In the genomic region with DNA sequence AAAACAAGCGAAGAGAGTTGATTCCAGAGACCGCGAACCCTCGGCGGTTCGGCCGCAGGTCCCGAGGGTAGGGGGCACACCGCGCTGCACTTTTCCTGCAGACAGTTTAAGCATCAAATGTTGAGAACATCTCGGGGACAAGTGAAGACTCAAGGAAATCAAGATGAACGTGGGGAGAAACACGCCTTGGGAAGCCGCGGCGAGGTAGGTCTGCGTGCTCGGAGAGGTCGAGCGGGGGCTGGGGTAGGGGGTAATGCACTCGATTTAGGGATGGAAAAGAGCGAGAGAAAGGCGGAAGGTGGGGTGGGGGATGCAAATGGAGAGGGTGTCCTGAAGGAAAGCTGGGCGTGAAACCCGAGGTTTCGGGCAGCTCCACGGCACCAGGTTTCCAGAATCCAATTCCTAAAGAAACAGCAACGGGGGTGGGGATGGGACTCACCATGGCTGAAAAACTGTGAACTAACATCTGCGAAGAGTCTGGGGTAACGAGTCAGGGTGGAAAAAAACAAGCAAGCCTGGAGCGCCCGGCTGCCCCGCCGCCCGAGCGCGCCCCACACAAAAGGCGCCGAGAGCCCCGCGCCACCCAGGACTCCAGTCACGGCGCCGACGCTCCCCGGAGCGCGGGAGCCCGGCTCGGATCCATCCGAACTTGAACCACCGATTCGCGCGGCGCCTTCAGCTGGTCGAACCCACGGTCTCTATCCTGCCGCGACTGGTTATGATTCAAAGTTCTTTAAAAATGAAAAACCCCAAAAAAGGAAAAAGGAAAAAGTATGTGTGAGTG, we compare ENCODE assay signal across 9 cellular contexts. TPM values are rescaled to one million over a fixed set of nuclear protein-coding genes. Genes with fewer than 3 reads are reported as not detected.
A peak's percentile ranks its signal among the peaks of the same experiment; 100 is the strongest.
DNase-seq lines count a peak whose midpoint lies in the region; ATAC-seq, FAIRE-seq and TF ChIP-seq lines count a peak whose summit lies in the region.
"Had no signal": no experiment of that assay in that cellular context is flagged by ENCODE, and none has a peak within 500 bp of the region (broad histone marks: within the 10 kb centered on the region; RNA-seq: fewer than 3 reads in every experiment).

No MANE protein-coding gene starts in this region.

- POLR2A ChIA-PET in A549 (lab: Yijun Ruan, JAX): interaction anchor here (1.0 kb wide), 1 partner anchor 30 kb away, joined by 3 read pairs; no protein-coding TSS in a partner anchor

- TF ChIP-seq EP300 in A549 (IDR thresholded peaks at IDR 0.05) (no peak), tibial nerve (IDR thresholded peaks at IDR 0.05) (no peak)

- DNase-seq in A549 (ENCODE audit: low read depth in 1 of 2, low spot score in 1 of 2) (no peak), HFF-Myc (ENCODE audit: extremely low read depth, low read depth) (no peak), adrenal gland (no peak), tibial nerve (ENCODE audit: low spot score in 2 of 2) (no peak), Kasumi-1 (lab: John Stamatoyannopoulos, UW) (no peak)
- no peak for DNase-seq in activated CD4-positive, CD25-positive, alpha-beta regulatory T cell (lab: John Stamatoyannopoulos, UW)

- no peaks in the 10 kb centered on the region for H3K36me3 ChIP-seq in adrenal gland (replicated peaks in 1 of 2)
- H3K36me3 ChIP-seq in liver (ENCODE audit: control insufficient read depth in 4 of 4, insufficient read depth in 3 of 4, low read depth in 1 of 4, low read length in 3 of 4): no peaks in the 10 kb centered on the region
- no peaks in the 10 kb centered on the region for H3K36me3 ChIP-seq in tibial nerve

- peaks cover 68% of the 10 kb centered on the region for H3K27me3 ChIP-seq in adrenal gland
- peaks cover 7 to 34% (median 21%) of the 10 kb centered on the region in 4 donors for H3K27me3 ChIP-seq in liver (ENCODE audit: control insufficient read depth in 4 of 4, insufficient read depth in 4 of 4, low read length in 3 of 4)
- H3K27me3 ChIP-seq in tibial nerve: peaks cover 2 to 90% of the 10 kb centered on the region in 2 donors

- ATAC-seq in A549 (no peak), HG03520 (IDR thresholded peaks at IDR 0.05; ENCODE audit: unreplicated experiment) (no peak)

- H3K27ac ChIP-seq in A549 (peak overlapping the region; percentile 96 to 98), adrenal gland (peak overlapping the region in 1 of 5 donors; percentile 31), liver (ENCODE audit: low read depth in 1 of 2, low read length in 2 of 2) (no peak overlapping the region), tibial nerve (peak overlapping the region in 2 of 4 donors; percentile 74 to 85)

- TF ChIP-seq POLR2A in A549 (IDR thresholded peaks at IDR 0.05; ENCODE audit: low read length) (no peak), adrenal gland (IDR thresholded peaks at IDR 0.05) (no peak), tibial nerve (IDR thresholded peaks at IDR 0.05) (no peak)

- no peak for TF ChIP-seq RAD21 in A549 (conservative IDR thresholded peaks at IDR 0.05 in 1 of 2, IDR thresholded peaks at IDR 0.05 in 1 of 2)
- TF ChIP-seq RAD21 in liver (IDR thresholded peaks at IDR 0.05): no peak

- CTCF ChIA-PET in A549 (lab: Yijun Ruan, JAX): interaction anchor here (1.2 kb wide), 1 partner anchor 9 kb away, joined by 4 read pairs; no protein-coding TSS in a partner anchor

- H3K9ac ChIP-seq in liver (ENCODE audit: low read depth in 1 of 2, low read length in 2 of 2): no peak overlapping the region

- H3K4me3 ChIP-seq in A549 (peak overlapping the region; percentile 52), HFF-Myc (replicated peaks; ENCODE audit: low read depth, low read length) (peak overlapping the region; percentile 83), adrenal gland (peak overlapping the region in 3 of 4 donors; percentile 50 to 87 (median 62)), liver (ENCODE audit: low read depth in 1 of 3, low read length in 3 of 3) (peak overlapping the region; percentile 35 to 63 (median 60)), tibial nerve (peak overlapping the region; percentile 35 to 92 (median 64))

- intact Hi-C loops in adrenal gland (cut with DNase I): loop anchor here in 1 of 2 donors (10.0 kb wide), 1 partner anchor 377 kb away; no protein-coding TSS in a partner anchor

- 2% methylated on average over 49 of the region's 60 CpGs for WGBS in A549 (ENCODE audit: missing lambda C conversion rate)
- WGBS in adrenal gland, 4 donors: 4 to 7% (median 4%) methylated on average over 45 to 60 of the region's 60 CpGs
- 5% methylated on average over 60 of the region's 60 CpGs for WGBS in liver
- 3% methylated on average over 60 of the region's 60 CpGs for WGBS in tibial nerve, 2 donors

- FAIRE-seq in A549 (lab: Jason Lieb, UNC): no peak
- FAIRE-seq: endometrium had no signal

- H3K4me1 ChIP-seq in A549 (peaks cover 17% of the 10 kb centered on the region; the same call in 2 of the 3 replicates), adrenal gland (replicated peaks in 1 of 2) (peaks cover 19 to 25% of the 10 kb centered on the region in 2 donors), liver (ENCODE audit: control insufficient read depth in 4 of 4, insufficient read depth in 4 of 4, low read length in 3 of 4) (peaks cover 19 to 46% (median 28%) of the 10 kb centered on the region in 4 donors), tibial nerve (peaks cover 0 to 50% (median 28%) of the 10 kb centered on the region in 4 donors)

- TF ChIP-seq CTCF in A549 (IDR thresholded peaks at IDR 0.05) (no peak), HFF-Myc (IDR thresholded peaks at IDR 0.05; ENCODE audit: low read depth, low read length, missing control alignments) (no peak), adrenal gland (IDR thresholded peaks at IDR 0.05) (no peak), liver (IDR thresholded peaks at IDR 0.05; ENCODE audit: low read depth, low read length, missing input control) (no peak), tibial nerve (IDR thresholded peaks at IDR 0.05) (no peak)

- peak overlapping the region; percentile 88 for H3K4me2 ChIP-seq in A549

- no peaks in the 10 kb centered on the region for H3K9me3 ChIP-seq in A549
- no peaks in the 10 kb centered on the region for H3K9me3 ChIP-seq in adrenal gland (replicated peaks in 1 of 3)
- H3K9me3 ChIP-seq in liver (ENCODE audit: control insufficient read depth in 4 of 4, low read length in 3 of 4): peaks cover 0 to 13% (median 2%) of the 10 kb centered on the region in 4 donors
- H3K9me3 ChIP-seq in tibial nerve: no peaks in the 10 kb centered on the region

TF ChIP-seq in A549, 52 proteins besides CTCF, POLR2A, EP300 and RAD21 (continues in another document):
- TF ChIP-seq NFE2L2 (conservative IDR thresholded peaks at IDR 0.05; ENCODE audit: low read length) (no peak), HES2 (IDR thresholded peaks at IDR 0.05) (no peak), SREBF2 (IDR thresholded peaks at IDR 0.05) (no peak), POLR2AphosphoS2 (conservative IDR thresholded peaks at IDR 0.05; ENCODE audit: low read length) (no peak), RARB (CRISPR knock-in tag; IDR thresholded peaks at IDR 0.05) (no peak), MAFK (IDR thresholded peaks at IDR 0.05; ENCODE audit: partially characterized antibody) (no peak), KDM5A (IDR thresholded peaks at IDR 0.05) (no peak), NR3C1 (IDR thresholded peaks at IDR 0.05) (no peak)

TF ChIP-seq in liver, 16 proteins besides CTCF, POLR2A, EP300 and RAD21:
- TF ChIP-seq, protein P1, sequence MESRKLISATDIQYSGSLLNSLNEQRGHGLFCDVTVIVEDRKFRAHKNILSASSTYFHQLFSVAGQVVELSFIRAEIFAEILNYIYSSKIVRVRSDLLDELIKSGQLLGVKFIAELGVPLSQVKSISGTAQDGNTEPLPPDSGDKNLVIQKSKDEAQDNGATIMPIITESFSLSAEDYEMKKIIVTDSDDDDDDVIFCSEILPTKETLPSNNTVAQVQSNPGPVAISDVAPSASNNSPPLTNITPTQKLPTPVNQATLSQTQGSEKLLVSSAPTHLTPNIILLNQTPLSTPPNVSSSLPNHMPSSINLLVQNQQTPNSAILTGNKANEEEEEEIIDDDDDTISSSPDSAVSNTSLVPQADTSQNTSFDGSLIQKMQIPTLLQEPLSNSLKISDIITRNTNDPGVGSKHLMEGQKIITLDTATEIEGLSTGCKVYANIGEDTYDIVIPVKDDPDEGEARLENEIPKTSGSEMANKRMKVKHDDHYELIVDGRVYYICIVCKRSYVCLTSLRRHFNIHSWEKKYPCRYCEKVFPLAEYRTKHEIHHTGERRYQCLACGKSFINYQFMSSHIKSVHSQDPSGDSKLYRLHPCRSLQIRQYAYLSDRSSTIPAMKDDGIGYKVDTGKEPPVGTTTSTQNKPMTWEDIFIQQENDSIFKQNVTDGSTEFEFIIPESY (IDR thresholded peaks at IDR 0.05): no peak
- TF ChIP-seq FOXA2 (IDR thresholded peaks at IDR 0.05) (no peak), MAX (IDR thresholded peaks at IDR 0.05) (no peak), TAF1 (conservative IDR thresholded peaks at IDR 0.05) (no peak), GABPA (IDR thresholded peaks at IDR 0.05 in 1 of 2, conservative IDR thresholded peaks at IDR 0.05 in 1 of 2) (no peak), HNF4G (IDR thresholded peaks at IDR 0.05) (no peak), EGR1 (IDR thresholded peaks at IDR 0.05; ENCODE audit: low read depth in 2 of 2) (no peak), JUND (IDR thresholded peaks at IDR 0.05) (no peak), SP1 (IDR thresholded peaks at IDR 0.05) (no peak), NR2F2 (IDR thresholded peaks at IDR 0.05) (no peak), YY1 (IDR thresholded peaks at IDR 0.05) (no peak), RXRA (IDR thresholded peaks at IDR 0.05) (no peak)
TF ChIP-seq in liver: peak in this region for 0.

RNA-seq across cellular contexts. Expression of gene TFAP2A, which starts 3.6 kb away (rescaled TPM):
- polyA plus RNA-seq in A549 (2011; rRNA removed) (10.8 and 13.1 TPM in 2 replicates), A549 (2017; fragmentation: RNase III; extraction: RNeasy Plus Mini Kit Qiagen cat#74134 plus additional on column Dnase treatment) (26.0 to 31.4 TPM (median 26.9 TPM) in 3 replicates), adrenal gland (under 1 TPM; 0.18 to 0.72 (median 0.30) TPM), liver (under 1 TPM in 1 of 2 donors, not detected in 1; 0.03 TPM)
- polyA plus RNA-seq in A549 (2012; cell fraction: cytosol; rRNA removed): 17.4 and 22.2 TPM in 2 replicates
- polyA plus RNA-seq in A549 (2012; cell fraction: nucleus; rRNA removed): 21.1 and 32.8 TPM in 2 replicates
- polyA minus RNA-seq in A549 (2011; rRNA and poly(A)+ RNA removed): 8.5 and 10.3 TPM in 2 replicates
- total RNA-seq in adrenal gland (under 1 TPM in 6 of 8 donors, not detected in 2; 0.23 to 0.84 (median 0.60) TPM), liver (under 1 TPM in 1 of 2 donors, not detected in 1; 0.08 TPM), tibial nerve (1 to 10 TPM in 1 of 4 donors, under 1 TPM in 2, not detected in 1; 0.20 to 1.2 (median 0.66) TPM)

Comparison
In these comparisons a context has a peak if more than half of its experiments do, and no peak if none do; other contexts are left out.
1. H3K27ac ChIP-seq: peak in A549 (2 of 2); none in liver (0 of 2).
2. Peak in every context shown above with its lines, with median percentiles within 50 percentile points of each other: H3K4me3 ChIP-seq.